ENCODE assay signal across 29 cellular contexts in the genomic region with DNA sequence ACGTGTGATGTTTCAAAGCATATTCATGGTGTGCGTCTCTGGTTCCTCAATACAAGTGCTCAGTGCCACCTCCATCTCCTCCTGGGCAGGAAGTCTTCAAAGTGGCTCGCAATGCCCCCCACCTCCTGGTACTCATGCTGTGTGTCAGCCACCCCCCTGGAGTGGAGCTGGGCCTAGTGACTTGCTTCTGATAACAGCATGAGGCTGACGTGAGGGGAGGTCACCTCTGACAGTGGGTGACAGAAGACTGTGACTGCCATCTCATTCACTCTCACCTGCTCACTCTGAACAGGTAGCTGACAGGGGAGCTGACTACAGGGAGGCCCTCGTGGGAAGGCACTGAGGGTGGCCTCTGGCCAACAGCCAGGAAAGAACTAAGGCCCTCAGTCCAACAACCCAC.
"Had no signal": no experiment of that assay in that cellular context is flagged by ENCODE, and none has a peak within 500 bp of the region (broad histone marks: within the 10 kb centered on the region; RNA-seq: fewer than 3 reads in every experiment).

No MANE protein-coding gene starts in this region.

- H3K36me3 ChIP-seq: breast epithelium, ovary, prostate gland had no signal

- DNase-seq: activated CD4-positive, alpha-beta T cell treated with anti-CD3 and anti-CD28 coated beads for 4 hours; activated CD4-positive, alpha-beta T cell treated with anti-CD3 and anti-CD28 coated beads, Interleukin-2, amount 50 U/mL, for 48 hours; activated CD4-positive, CD25-positive, alpha-beta regulatory T cell; activated CD8-positive, alpha-beta memory T cell treated with anti-CD3 and anti-CD28 coated beads, Interleukin-2, amount 50 U/mL, for 48 hours; activated gamma-delta T cell; activated naive CD4-positive, alpha-beta T cell treated with anti-CD3 and anti-CD28 coated beads, Interleukin-2, amount 50 U/mL, for 16 hours; activated naive CD8-positive, alpha-beta T cell treated with anti-CD3 and anti-CD28 coated beads, Interleukin-2, amount 50 U/mL, for 24 hours; activated T-cell treated with anti-CD3 and anti-CD28 coated beads, Interleukin-2, amount 50 U/mL, for 4 hours; amygdala; central memory CD4-positive, alpha-beta T cell; foreskin fibroblast; heart left ventricle; hypothalamus; immature natural killer cell; kidney; left colon; mammary epithelial cell; ovary; retina; sigmoid colon; small intestine; stimulated activated CD4-positive, alpha-beta T cell treated with anti-CD3 and anti-CD28 coated beads, Interleukin-4, amount 100 ng/mL, for 24 hours; stimulated activated naive B cell treated with anti-CD40 and anti-IgM and Interleukin-4, amounts not matched to agents 10 μg/mL and 1 μg/mL and 100 μg/mL, for 72 hours; T-helper 2 cell; testis; transverse colon had no signal

- H3K27me3 ChIP-seq: breast epithelium, heart left ventricle, ovary, sigmoid colon, testis, transverse colon had no signal

- H3K9me3 ChIP-seq: breast epithelium, heart left ventricle, ovary, prostate gland, sigmoid colon, testis, transverse colon had no signal

- ATAC-seq: activated naive CD8-positive, alpha-beta T cell treated with anti-CD3 and anti-CD28 coated beads, Interleukin-2, amount 50 U/mL, for 24 hours; activated T-cell treated with anti-CD3 and anti-CD28 coated beads, Interleukin-2, amount 50 U/mL, for 4 hours; esophagus mucosa; left colon; stimulated activated naive B cell treated with anti-CD40 and anti-IgM and Interleukin-4, amounts not matched to agents 10 μg/mL and 1 μg/mL and 100 μg/mL, for 72 hours had no signal

- H3K27ac ChIP-seq: ovary, prostate gland, testis, transverse colon had no signal

- H3K4me3 ChIP-seq: breast epithelium, heart left ventricle, ovary, prostate gland, sigmoid colon, testis, transverse colon had no signal

- H3K4me1 ChIP-seq: prostate gland had no signal
